10 cellular contexts compared by ENCODE assay signal in genomic region chr4:102586644-102587021, GRCh38.
A peak's percentile ranks its signal among the peaks of the same experiment; 100 is the strongest.
DNase-seq lines count a peak whose midpoint lies in the region; ATAC-seq and TF ChIP-seq lines count a peak whose summit lies in the region.
"Had no signal": no experiment of that assay in that cellular context is flagged by ENCODE, and none has a peak within 500 bp of the region (broad histone marks: within the 10 kb centered on the region; RNA-seq: fewer than 3 reads in every experiment).

No MANE protein-coding gene starts in this region.

- no peak overlapping the region for H3K4me3 ChIP-seq in MG63

- CTCF ChIA-PET in activated CD8-positive, alpha-beta memory T cell treated with anti-CD3 and anti-CD28 coated beads, Interleukin-2, amount 10 ng/mL, durations not matched to agents 7 days and 5 days (lab: Charles Lee), result interaction anchor here (1.0 to 2.7 kb wide), 5 partner anchors 11 to 156 kb away, joined by 3 to 11 read pairs (median 5); no protein-coding TSS in a partner anchor

- peak; percentile 89 for DNase-seq in activated CD8-positive, alpha-beta memory T cell treated with anti-CD3 and anti-CD28 coated beads, Interleukin-2, amount 10 ng/mL, durations not matched to agents 7 days and 5 days
- peak; percentile 30 to 34 for DNase-seq in stimulated activated CD8-positive, alpha-beta memory T cell treated with anti-CD3 and anti-CD28 coated beads, Interleukin-7, amount 100 ng/mL, for 4 hours (ENCODE audit: low read depth in 2 of 2)
- no peak for DNase-seq in MG63
- DNase-seq in hypothalamus (lab: John Stamatoyannopoulos, UW), result no peak
- DNase-seq in CD14-positive monocyte (ENCODE audit: low spot score), result no peak
- DNase-seq: cerebellar nuclear complex, H7, NCI-H82 had no signal

- peaks cover 3% of the 10 kb centered on the region for H3K9me3 Mint-ChIP-seq in activated CD8-positive, alpha-beta memory T cell treated with anti-CD3 and anti-CD28 coated beads, Interleukin-2, amount 10 ng/mL, durations not matched to agents 7 days and 5 days (ENCODE audit: low read depth)
- peaks cover 0 to 4% (median 2%) of the 10 kb centered on the region in 7 donors for H3K9me3 Mint-ChIP-seq in CD14-positive monocyte

- H3K36me3 ChIP-seq in MG63, result peaks cover 11% of the 10 kb centered on the region

- ATAC-seq in GM19324 (IDR thresholded peaks at IDR 0.05; ENCODE audit: low FRiP score, unreplicated experiment) (peak; percentile 32), HG03064 (IDR thresholded peaks at IDR 0.05; ENCODE audit: low read depth, unreplicated experiment) (peak; percentile 33)
- ATAC-seq in activated CD8-positive, alpha-beta memory T cell treated with anti-CD3 and anti-CD28 coated beads, Interleukin-2, amount 10 ng/mL, durations not matched to agents 7 days and 5 days, result peak; percentile 71

- H3K9me3 ChIP-seq in MG63, result no peaks in the 10 kb centered on the region

- H3K27me3 Mint-ChIP-seq in activated CD8-positive, alpha-beta memory T cell treated with anti-CD3 and anti-CD28 coated beads, Interleukin-2, amount 10 ng/mL, durations not matched to agents 7 days and 5 days, result no peaks in the 10 kb centered on the region
- no peaks in the 10 kb centered on the region for H3K27me3 Mint-ChIP-seq in CD14-positive monocyte (ENCODE audit: low read depth in 3 of 3)

- peaks cover 84% of the 10 kb centered on the region for H3K4me1 Mint-ChIP-seq in activated CD8-positive, alpha-beta memory T cell treated with anti-CD3 and anti-CD28 coated beads, Interleukin-2, amount 10 ng/mL, durations not matched to agents 7 days and 5 days
- H3K4me1 Mint-ChIP-seq in CD14-positive monocyte, result peaks cover 2% of the 10 kb centered on the region

- H3K36me3 Mint-ChIP-seq in activated CD8-positive, alpha-beta memory T cell treated with anti-CD3 and anti-CD28 coated beads, Interleukin-2, amount 10 ng/mL, durations not matched to agents 7 days and 5 days, result peaks cover 88% of the 10 kb centered on the region
- H3K36me3 Mint-ChIP-seq in CD14-positive monocyte, result peaks cover 88 to 92% of the 10 kb centered on the region in 2 donors

- peak overlapping the region; percentile 83 for H3K27ac Mint-ChIP-seq in activated CD8-positive, alpha-beta memory T cell treated with anti-CD3 and anti-CD28 coated beads, Interleukin-2, amount 10 ng/mL, durations not matched to agents 7 days and 5 days
- peak overlapping the region in 1 of 7 donors; percentile 58 for H3K27ac Mint-ChIP-seq in CD14-positive monocyte

- peak overlapping the region; percentile 41 for H3K4me3 Mint-ChIP-seq in activated CD8-positive, alpha-beta memory T cell treated with anti-CD3 and anti-CD28 coated beads, Interleukin-2, amount 10 ng/mL, durations not matched to agents 7 days and 5 days
- H3K4me3 Mint-ChIP-seq in CD14-positive monocyte, result no peak overlapping the region

- TF ChIP-seq CTCF in CD14-positive monocyte (IDR thresholded peaks at IDR 0.05), result no peak

- no peaks in the 10 kb centered on the region for H3K27me3 ChIP-seq in MG63

- intact Hi-C loops in CD14-positive monocyte (cut with micrococcal nuclease), result no loop called here

Comparison
In these comparisons a context has a peak if more than half of its experiments do, and no peak if none do; other contexts are left out.
1. DNase-seq: peak in activated CD8-positive, alpha-beta memory T cell treated with anti-CD3 and anti-CD28 coated beads, Interleukin-2, amount 10 ng/mL, durations not matched to agents 7 days and 5 days (single experiment) and stimulated activated CD8-positive, alpha-beta memory T cell treated with anti-CD3 and anti-CD28 coated beads, Interleukin-7, amount 100 ng/mL, for 4 hours (2 of 2); none in MG63 (single experiment), hypothalamus (0 of 51) and CD14-positive monocyte (single experiment).
2. Peak in every context shown above with its lines, with median percentiles within 50 percentile points of each other: ATAC-seq.